Comparison of ENCODE assay signal across 8 cellular contexts in the genomic region with DNA sequence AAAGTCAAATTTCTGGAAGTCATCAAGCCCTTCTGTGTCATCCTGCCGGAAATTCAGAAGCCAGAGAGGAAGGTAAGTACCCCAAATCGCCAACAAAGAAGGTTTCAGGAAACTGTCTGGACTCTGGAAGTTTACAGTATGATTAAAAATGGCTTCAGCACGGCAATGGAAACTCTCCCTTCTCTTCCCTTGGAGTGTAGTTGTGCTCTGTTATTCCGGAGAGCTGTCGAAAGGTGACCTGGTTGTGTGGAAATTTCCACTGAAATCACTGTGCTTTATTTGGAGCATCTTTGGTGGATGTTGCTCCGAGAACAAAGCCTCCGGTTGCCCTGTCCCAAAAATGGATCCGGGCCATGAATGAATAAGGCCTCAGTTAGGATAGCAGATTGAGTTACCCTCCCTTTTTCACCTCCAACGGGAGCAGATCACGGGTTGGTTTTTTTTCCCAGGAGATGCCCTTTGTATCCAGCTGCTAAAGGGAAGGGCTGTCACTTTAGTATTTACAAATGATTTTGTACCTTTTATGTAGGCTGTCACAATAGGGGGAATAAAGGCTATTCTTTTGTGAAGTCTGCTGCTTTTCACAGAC. TPM values are rescaled to one million over a fixed set of nuclear protein-coding genes. Genes with fewer than 3 reads are reported as not detected.
DNase-seq lines count a peak whose midpoint lies in the region; ATAC-seq, FAIRE-seq and TF ChIP-seq lines count a peak whose summit lies in the region.

No MANE protein-coding gene starts in this region.

- peaks cover 39% of the 10 kb centered on the region for H3K36me3 Mint-ChIP-seq in central memory CD8-positive, alpha-beta T cell (ENCODE audit: insufficient read depth)

- DNase-seq in COLO829 (ENCODE audit: low spot score) (peak; percentile 70), M059J (ENCODE audit: low read depth) (peak; percentile 36), mesenchymal stem cell (peak; percentile 37), GM12891 (ENCODE audit: insufficient read length, low spot score) (no peak), COR-L47 (lab: John Stamatoyannopoulos, UW) (no peak), frontal cortex (ENCODE audit: low spot score in 2 of 2) (no peak)
- DNase-seq in central memory CD8-positive, alpha-beta T cell (ENCODE audit: low spot score in 2 of 2): no peak

- H3K79me1 ChIP-seq in mesenchymal stem cell (replicated peaks; ENCODE audit: low read length, poor library complexity, severe bottlenecking): peaks cover 11% of the 10 kb centered on the region

- peak overlapping the region; percentile 96 to 98 for H3K4me3 ChIP-seq in mesenchymal stem cell (ENCODE audit: insufficient read depth in 1 of 2, low read depth in 1 of 2, low read length in 2 of 2)

- peak overlapping the region; percentile 96 for H3K4me3 Mint-ChIP-seq in central memory CD8-positive, alpha-beta T cell

- no peak overlapping the region for H2BK12ac ChIP-seq in mesenchymal stem cell (ENCODE audit: low read length in 2 of 2)

- no peaks in the 10 kb centered on the region for H3K27me3 Mint-ChIP-seq in central memory CD8-positive, alpha-beta T cell

- FAIRE-seq in GM12891 (lab: Jason Lieb, UNC) (no peak), frontal cortex (lab: Jason Lieb, UNC) (no peak)

- peak overlapping the region; percentile 97 to 98 for H3K4ac ChIP-seq in mesenchymal stem cell (ENCODE audit: low read depth in 1 of 2, low read length in 2 of 2)

- peak overlapping the region; percentile 95 for H4K91ac ChIP-seq in mesenchymal stem cell (ENCODE audit: low read length)

- peak overlapping the region; percentile 56 for H3K4me2 ChIP-seq in mesenchymal stem cell (ENCODE audit: low read length, poor library complexity, severe bottlenecking)

- peak overlapping the region; percentile 89 for H2BK120ac ChIP-seq in mesenchymal stem cell (ENCODE audit: low read depth, low read length)

- no peak for ATAC-seq in central memory CD8-positive, alpha-beta T cell (replicated peaks; ENCODE audit: extremely low read depth, poor library complexity, severe bottlenecking)
- no peak for ATAC-seq in GM21526 (IDR thresholded peaks at IDR 0.05; ENCODE audit: low FRiP score, unreplicated experiment)

- H2BK5ac ChIP-seq in mesenchymal stem cell (ENCODE audit: low read depth, low read length, poor library complexity, severe bottlenecking): peak overlapping the region; percentile 75

- H3K27ac ChIP-seq in mesenchymal stem cell (ENCODE audit: low read length, poor library complexity, severe bottlenecking): peak overlapping the region; percentile 69

- H2AFZ ChIP-seq in mesenchymal stem cell (ENCODE audit: low read depth, low read length): no peak overlapping the region

- WGBS in mesenchymal stem cell: 4% methylated on average over 10 of the region's 10 CpGs

- peaks cover 9% of the 10 kb centered on the region for H3K4me1 ChIP-seq in mesenchymal stem cell (ENCODE audit: control insufficient read depth, insufficient read depth, low read depth, low read length)

- H3K9ac ChIP-seq in mesenchymal stem cell (ENCODE audit: low read length): peak overlapping the region; percentile 97

- peaks cover 5 to 45% of the 10 kb centered on the region in 2 experiments for H3K36me3 ChIP-seq in mesenchymal stem cell (ENCODE audit: control insufficient read depth in 1 of 2, insufficient read depth in 2 of 2, low read depth in 1 of 2, low read length in 2 of 2)

- peak overlapping the region; percentile 23 for H4K8ac ChIP-seq in mesenchymal stem cell (ENCODE audit: low read length)

- no peaks in the 10 kb centered on the region for H3K27me3 ChIP-seq in mesenchymal stem cell (ENCODE audit: control insufficient read depth in 1 of 2, insufficient read depth in 1 of 2, low read length in 2 of 2)

- peak overlapping the region; percentile 98 for H3K27ac Mint-ChIP-seq in central memory CD8-positive, alpha-beta T cell (ENCODE audit: low read depth)

- peak overlapping the region; percentile 64 for H2AK5ac ChIP-seq in mesenchymal stem cell (ENCODE audit: low read length, severe bottlenecking)

- H3K18ac ChIP-seq in mesenchymal stem cell (ENCODE audit: low read depth in 1 of 2, low read length in 2 of 2): peak overlapping the region; percentile 97 to 98

- H3K14ac ChIP-seq in mesenchymal stem cell (ENCODE audit: low read length in 2 of 2): peak overlapping the region; percentile 25 to 99

- H2BK15ac ChIP-seq in mesenchymal stem cell (ENCODE audit: low read depth, poor library complexity, severe bottlenecking): no peak overlapping the region

- no peak for TF ChIP-seq POLR2A in GM12891 (IDR thresholded peaks at IDR 0.05; ENCODE audit: low read depth, low read length)

- H3K23ac ChIP-seq in mesenchymal stem cell (ENCODE audit: low read length in 2 of 2): peak overlapping the region in 1 of 2 experiments; percentile 81

- H3K9me3 ChIP-seq in mesenchymal stem cell (ENCODE audit: control insufficient read depth, low read length): no peaks in the 10 kb centered on the region

- H3K9me3 Mint-ChIP-seq in central memory CD8-positive, alpha-beta T cell: no peaks in the 10 kb centered on the region

- H3K4me1 Mint-ChIP-seq in central memory CD8-positive, alpha-beta T cell: peaks cover 43% of the 10 kb centered on the region

TF ChIP-seq in GM12891, 5 proteins besides CTCF, POLR2A, EP300 and RAD21:
- TF ChIP-seq SPI1 (IDR thresholded peaks at IDR 0.05; ENCODE audit: low read depth, low read length) (no peak), PAX5 (IDR thresholded peaks at IDR 0.05; ENCODE audit: insufficient read depth, low read length, severe bottlenecking) (no peak), TAF1 (IDR thresholded peaks at IDR 0.05; ENCODE audit: low read depth, low read length) (no peak), POU2F2 (IDR thresholded peaks at IDR 0.05; ENCODE audit: low read depth, low read length) (no peak), POLR2AphosphoS5 (IDR thresholded peaks at IDR 0.05; ENCODE audit: low read depth, low read length) (no peak)

RNA-seq across cellular contexts. Expression of a gene that starts 0.7 kb away (rescaled TPM):
- 469 and 512 TPM in 2 replicates for total RNA-seq in M059J (2014; rRNA removed; shearing (Covaris generic))
- 327 TPM for polyA plus RNA-seq in mesenchymal stem cell (2013, experiment 1 of 2)
- polyA plus RNA-seq in mesenchymal stem cell (2013, experiment 2 of 2): 323 TPM
- polyA plus RNA-seq in GM12891 (2012; ENCODE audit: low read depth, missing spikeins): 78.0 TPM
- total RNA-seq in frontal cortex: 73.0 TPM

Comparison
In these comparisons a context has a peak if more than half of its experiments do, and no peak if none do; other contexts are left out.
1. DNase-seq: peak in COLO829 (single experiment), M059J (single experiment) and mesenchymal stem cell (single experiment); none in central memory CD8-positive, alpha-beta T cell (0 of 2), GM12891 (single experiment), COR-L47 (single experiment) and frontal cortex (0 of 2).